Comparison of ENCODE assay signal across 2 cellular contexts in genomic region chr11:14418801-14419417, GRCh38.
TF ChIP-seq lines count a peak whose summit lies in the region.

No MANE protein-coding gene starts in this region.

TF ChIP-seq in IMR-90, 13 proteins besides CTCF, POLR2A, EP300 and RAD21:
- TF ChIP-seq MAFK (IDR thresholded peaks at IDR 0.05; ENCODE audit: low read depth, low read length) (no peak), SMC3 (IDR thresholded peaks at IDR 0.05; ENCODE audit: low read depth, low read length) (peak; percentile 28; the same call in 1 of the 2 replicates), USF2 (IDR thresholded peaks at IDR 0.05; ENCODE audit: low read depth, low read length) (no peak), FOS (IDR thresholded peaks at IDR 0.05; ENCODE audit: low read depth, low read length) (no peak), ELK1 (IDR thresholded peaks at IDR 0.05; ENCODE audit: borderline replicate concordance, low read depth, low read length) (no peak), MAZ (IDR thresholded peaks at IDR 0.05; ENCODE audit: borderline replicate concordance, low read depth, low read length) (no peak), CEBPB (IDR thresholded peaks at IDR 0.05; ENCODE audit: low read depth, low read length) (no peak)

TF ChIP-seq in HepG2, 621 proteins besides CTCF, POLR2A, EP300 and RAD21:
- TF ChIP-seq SMC3 (IDR thresholded peaks at IDR 0.05; ENCODE audit: low read length), result peak; percentile 48; the same call in 1 of the 2 replicates
- no peak for TF ChIP-seq ZNF691 (CRISPR knock-in tag; IDR thresholded peaks at IDR 0.05; ENCODE audit: borderline replicate concordance, low read depth)
- no peak for TF ChIP-seq HNF1B (CRISPR knock-in tag; IDR thresholded peaks at IDR 0.05)
- peak; percentile 73 for TF ChIP-seq STAG1 (CRISPR knock-in tag; IDR thresholded peaks at IDR 0.05)
- no peak for TF ChIP-seq CC2D1A (CRISPR knock-in tag; IDR thresholded peaks at IDR 0.05)
- TF ChIP-seq ZNF414 (CRISPR knock-in tag; IDR thresholded peaks at IDR 0.05), result no peak
- 0 out of 2 replicates have a peak, but pooled peaks have one; percentile 26 for TF ChIP-seq ZNF24 (IDR thresholded peaks at IDR 0.05)
- no peak for TF ChIP-seq ZFY (CRISPR knock-in tag; IDR thresholded peaks at IDR 0.05)
- no peak for TF ChIP-seq ZBTB7A (CRISPR knock-in tag; IDR thresholded peaks at IDR 0.05)
- TF ChIP-seq FOXP4 (CRISPR knock-in tag; IDR thresholded peaks at IDR 0.05), result no peak
- TF ChIP-seq CCAR2 (optimal IDR thresholded peaks at IDR 0.05; ENCODE audit: low read depth, low read length), result no peak
- TF ChIP-seq ZNF543 (CRISPR knock-in tag; IDR thresholded peaks at IDR 0.05), result no peak
- TF ChIP-seq ZBTB39 (CRISPR knock-in tag; IDR thresholded peaks at IDR 0.05), result no peak
- no peak for TF ChIP-seq ZNF687 (CRISPR knock-in tag; IDR thresholded peaks at IDR 0.05)
- TF ChIP-seq ARID5B (CRISPR knock-in tag; IDR thresholded peaks at IDR 0.05), result 0 out of 2 replicates have a peak, but pooled peaks have one; percentile 14
- TF ChIP-seq ZNF44 (CRISPR knock-in tag; IDR thresholded peaks at IDR 0.05), result no peak
